ENCODE assay signal across 22 cellular contexts in genomic region chr17:12068946-12069345, GRCh38. TPM values are rescaled to one million over a fixed set of nuclear protein-coding genes. Genes with fewer than 3 reads are reported as not detected.
DNase-seq lines count a peak whose midpoint lies in the region; TF ChIP-seq lines count a peak whose summit lies in the region.
"Had no signal": no experiment of that assay in that cellular context is flagged by ENCODE, and none has a peak within 500 bp of the region (broad histone marks: within the 10 kb centered on the region; RNA-seq: fewer than 3 reads in every experiment).

No MANE protein-coding gene starts in this region.

- H4K20me1 ChIP-seq in GM23248 (ENCODE audit: insufficient read depth) = peaks cover 7% of the 10 kb centered on the region; the same call in 1 of the 2 replicates
- H4K20me1 ChIP-seq in smooth muscle cell (ENCODE audit: low read depth) = peaks cover 72% of the 10 kb centered on the region

- H3K4me2 ChIP-seq in GM23248 (ENCODE audit: unreplicated experiment) (no peak overlapping the region), smooth muscle cell (peak overlapping the region; percentile 39)

- peak; percentile 12 for DNase-seq in GM23248
- DNase-seq in astrocyte of the hippocampus (ENCODE audit: low read depth, low spot score) = peak; percentile 28
- DNase-seq in smooth muscle cell (lab: John Stamatoyannopoulos, UW; ENCODE audit: unreplicated experiment) = no peak
- no peak for DNase-seq in ACHN
- no peak for DNase-seq in dedifferentiated amniotic fluid mesenchymal stem cell (ENCODE audit: extremely low spot score)
- no peak for DNase-seq in DMS 273 (lab: John Stamatoyannopoulos, UW; ENCODE audit: unreplicated experiment)
- DNase-seq: Calu3; CD8-positive, alpha-beta memory T cell; DMS53; GDM1; Kasumi-1; MG63; NCI-H1048; NCI-H1436; NCI-H187 treated with DMSO at 0.1 percent for 48 hours; NCI-H2107; NCI-H510A; SHP77 treated with DMSO at 0.1 percent for 48 hours had no signal

- TF ChIP-seq CTCF in smooth muscle cell (IDR thresholded peaks at IDR 0.05; ENCODE audit: borderline replicate concordance, insufficient read depth, poor library complexity, severe bottlenecking) = no peak

- no peak overlapping the region for H3K9ac ChIP-seq in GM23248
- H3K9ac ChIP-seq in smooth muscle cell (ENCODE audit: low read depth) = peak overlapping the region; percentile 40

- in situ Hi-C loops in GM23248 (cut with MboI) (loop anchor here (10.0 kb wide), 1 partner anchor 64 kb away; no protein-coding TSS in a partner anchor), ACHN (cut with HindIII; ENCODE audit: low pct_ligation_motif_present, low pct_unique_long_range_greater_than_20kb, low sequenced_read_pairs) (no loop called here)

- peaks cover 13% of the 10 kb centered on the region for H3K4me1 ChIP-seq in GM23248 (ENCODE audit: insufficient read depth)
- peaks cover 7% of the 10 kb centered on the region for H3K4me1 ChIP-seq in smooth muscle cell (ENCODE audit: low read depth)

- H3K79me2 ChIP-seq in GM23248 (ENCODE audit: insufficient read depth) (peaks cover 67% of the 10 kb centered on the region), smooth muscle cell (ENCODE audit: low read depth) (peaks cover 55% of the 10 kb centered on the region)

- H3K36me3 ChIP-seq in GM23248 (ENCODE audit: low read depth) (peaks cover 7% of the 10 kb centered on the region), smooth muscle cell (ENCODE audit: low read depth) (no peaks in the 10 kb centered on the region)

- no peak overlapping the region for H3K27ac ChIP-seq in GM23248
- H3K27ac ChIP-seq in layer of hippocampus (ENCODE audit: low read depth, low read length) = peak overlapping the region; percentile 88
- H3K27ac ChIP-seq in smooth muscle cell (ENCODE audit: low read depth) = peak overlapping the region; percentile 81
- H3K27ac ChIP-seq: C4-2B, RWPE1, SK-N-MC had no signal

- no peaks in the 10 kb centered on the region for H3K9me3 ChIP-seq in GM23248 (ENCODE audit: low read depth)
- H3K9me3 ChIP-seq in smooth muscle cell (replicated peaks; ENCODE audit: low read depth) = no peaks in the 10 kb centered on the region
- H3K9me3 ChIP-seq: MG63 had no signal

- H3K27me3 ChIP-seq in GM23248 (replicated peaks; ENCODE audit: insufficient read depth) (no peaks in the 10 kb centered on the region), layer of hippocampus (ENCODE audit: control insufficient read depth, insufficient read depth, low read length) (no peaks in the 10 kb centered on the region), smooth muscle cell (ENCODE audit: low read depth) (no peaks in the 10 kb centered on the region)
- H3K27me3 ChIP-seq: MG63 had no signal

- H3F3A ChIP-seq in GM23248 (ENCODE audit: insufficient read depth) = peaks cover 24% of the 10 kb centered on the region
- H3F3A ChIP-seq in smooth muscle cell (ENCODE audit: low read depth) = peaks cover 18% of the 10 kb centered on the region

- H3K9me2 ChIP-seq in GM23248 (ENCODE audit: insufficient read depth) = no peaks in the 10 kb centered on the region

- H2AFZ ChIP-seq in GM23248 (no peak overlapping the region), smooth muscle cell (ENCODE audit: low read depth) (no peak overlapping the region)

- H3K4me3 ChIP-seq in GM23248 = no peak overlapping the region
- no peak overlapping the region for H3K4me3 ChIP-seq in smooth muscle cell
- H3K4me3 ChIP-seq: MG63, SK-N-MC had no signal

RNA-seq across cellular contexts. Expression of gene MAP2K4, which starts 48.3 kb away (rescaled TPM):
- total RNA-seq in GM23248 (2014; rRNA removed; shearing (Covaris generic)) = 34.5 and 47.8 TPM in 2 replicates
- polyA plus RNA-seq in GM23248 (2016; fragmentation: Nextera tagmentation; extraction: Ambion mirVana) (21.2 and 24.5 TPM in 2 replicates), smooth muscle cell (33.0 and 34.4 TPM in 2 replicates)
- 54.9 and 60.4 TPM in 2 replicates for total RNA-seq in smooth muscle cell

Comparison
In these comparisons a context has a peak if more than half of its experiments do, and no peak if none do; other contexts are left out.
1. DNase-seq: peak in GM23248 (single experiment) and astrocyte of the hippocampus (single experiment); none in smooth muscle cell (single experiment), ACHN (single experiment), dedifferentiated amniotic fluid mesenchymal stem cell (single experiment) and DMS 273 (single experiment).